In genomic region chr14:84750763-84751554, GRCh38 we compare ENCODE assay signal across 15 cellular contexts.
A peak's percentile ranks its signal among the peaks of the same experiment; 100 is the strongest.
DNase-seq lines count a peak whose midpoint lies in the region; ATAC-seq, FAIRE-seq and TF ChIP-seq lines count a peak whose summit lies in the region.
"Had no signal": no experiment of that assay in that cellular context is flagged by ENCODE, and none has a peak within 500 bp of the region (broad histone marks: within the 10 kb centered on the region; RNA-seq: fewer than 3 reads in every experiment).

No MANE protein-coding gene starts in this region.

- no peak overlapping the region for H4K5ac ChIP-seq in H1 (ENCODE audit: insufficient read length, low read depth, low read length)

- no peak overlapping the region for H3K23ac ChIP-seq in H1 (ENCODE audit: insufficient read length)

- no peak overlapping the region for H2AK5ac ChIP-seq in H1 (ENCODE audit: low read depth, low read length)

- H4K8ac ChIP-seq in H1 (ENCODE audit: extremely low read depth, insufficient read depth, low read length): no peak overlapping the region

- TF ChIP-seq CTCF in MCF 10A (IDR thresholded peaks at IDR 0.05; ENCODE audit: unreplicated experiment) (no peak), breast epithelium (IDR thresholded peaks at IDR 0.05) (no peak), H1 (IDR thresholded peaks at IDR 0.05; ENCODE audit: control extremely low read depth in 1 of 3, insufficient read depth in 1 of 3, low read depth in 1 of 3, low read length in 3 of 3) (no peak), HepG2 (CRISPR knock-in tag; IDR thresholded peaks at IDR 0.05) (no peak), upper lobe of right lung (IDR thresholded peaks at IDR 0.05) (no peak), nephron progenitor cell (IDR thresholded peaks at IDR 0.05) (no peak)

- TF ChIP-seq RAD21 in H1 (IDR thresholded peaks at IDR 0.05 in 1 of 2, conservative IDR thresholded peaks at IDR 0.05 in 1 of 2; ENCODE audit: low read depth in 2 of 2, low read length in 2 of 2) (no peak), HepG2 (CRISPR knock-in tag; IDR thresholded peaks at IDR 0.05) (no peak)

- no peaks in the 10 kb centered on the region for H3K27me3 Mint-ChIP-seq in MCF 10A (ENCODE audit: insufficient read depth, unreplicated experiment)
- no peaks in the 10 kb centered on the region for H3K27me3 Mint-ChIP-seq in nephron progenitor cell (ENCODE audit: low read depth, poor library complexity)
- H3K27me3 Mint-ChIP-seq: activated CD4-positive, alpha-beta memory T cell treated with anti-CD3 and anti-CD28 coated beads for 36 hours; natural killer cell treated with Interleukin-12 subunit alpha and Interleukin-12 subunit beta and Interleukin-15 and Interleukin-18, amount 100 ng/mL, for 72 hours had no signal

- H3K79me2 ChIP-seq in H1 (ENCODE audit: control insufficient read depth in 1 of 2, insufficient read depth in 2 of 2, low read length in 2 of 2) (no peaks in the 10 kb centered on the region), HepG2 (ENCODE audit: insufficient read depth, low read length) (no peaks in the 10 kb centered on the region)

- BruUV-seq in MCF 10A (replicated peaks; lab: Mats Ljungman, UMichigan) (no TSS peak), HepG2 (replicated peaks; lab: Mats Ljungman, UMichigan) (no TSS peak)

- peak overlapping the region; percentile 98 for H2AFZ ChIP-seq in H1 (ENCODE audit: low read length)
- no peak overlapping the region for H2AFZ ChIP-seq in HepG2 (ENCODE audit: low read length)

- H3K4me1 Mint-ChIP-seq in MCF 10A (ENCODE audit: insufficient read depth, unreplicated experiment) (no peaks in the 10 kb centered on the region), nephron progenitor cell (no peaks in the 10 kb centered on the region)

- H3K36me3 Mint-ChIP-seq in MCF 10A (ENCODE audit: insufficient read depth, unreplicated experiment) (no peaks in the 10 kb centered on the region), nephron progenitor cell (ENCODE audit: low read depth) (no peaks in the 10 kb centered on the region)
- H3K36me3 Mint-ChIP-seq: activated CD4-positive, alpha-beta memory T cell treated with anti-CD3 and anti-CD28 coated beads for 36 hours; natural killer cell treated with Interleukin-12 subunit alpha and Interleukin-12 subunit beta and Interleukin-15 and Interleukin-18, amount 100 ng/mL, for 72 hours had no signal

- 72% methylated on average over 10 of the region's 10 CpGs; no CpG with 5 or more reads in 1 of the 2 experiments for WGBS in H1 (ENCODE audit: extremely low coverage in 1 of 2, insufficient coverage in 1 of 2, insufficient read length in 1 of 2, insufficient replicate concordance in 2 of 2, low coverage in 1 of 2, low lambda C conversion rate in 2 of 2, missing lambda C conversion rate in 1 of 2), 2 experiments
- 4% methylated on average over 10 of the region's 10 CpGs for WGBS in HepG2 (ENCODE audit: low lambda C conversion rate)

- H2BK120ac ChIP-seq in H1 (replicated peaks; ENCODE audit: low read depth, low read length): no peak overlapping the region

- peak; percentile 7 for DNase-seq in MCF 10A (ENCODE audit: unreplicated experiment)
- DNase-seq in breast epithelium (ENCODE audit: low spot score in 2 of 2): no peak
- no peak for DNase-seq in H1 (ENCODE audit: low read depth in 1 of 2, low spot score in 2 of 2)
- no peak for DNase-seq in HepG2 (ENCODE audit: low spot score)
- DNase-seq in upper lobe of right lung: no peak
- no peak for DNase-seq in CD1c-positive myeloid dendritic cell (ENCODE audit: extremely low spot score)
- no peak for DNase-seq in nephron progenitor cell
- DNase-seq: 8988T; activated CD4-positive, alpha-beta memory T cell treated with anti-CD3 and anti-CD28 coated beads for 36 hours; activated gamma-delta T cell; cerebellar nuclear complex; NCI-H1048 had no signal

- H3K4me3 Mint-ChIP-seq in MCF 10A (ENCODE audit: unreplicated experiment) (no peak overlapping the region), nephron progenitor cell (no peak overlapping the region)
- H3K4me3 Mint-ChIP-seq: activated CD4-positive, alpha-beta memory T cell treated with anti-CD3 and anti-CD28 coated beads for 36 hours; natural killer cell treated with Interleukin-12 subunit alpha and Interleukin-12 subunit beta and Interleukin-15 and Interleukin-18, amount 100 ng/mL, for 72 hours had no signal

- H3K4me2 ChIP-seq in H1 (ENCODE audit: insufficient read depth in 1 of 2, low read depth in 2 of 2, low read length in 2 of 2) (no peak overlapping the region), HepG2 (ENCODE audit: low read depth, low read length) (no peak overlapping the region)

- H3K14ac ChIP-seq in H1 (ENCODE audit: insufficient read length): no peak overlapping the region

- H3K79me1 ChIP-seq in H1 (ENCODE audit: low read depth, low read length): no peaks in the 10 kb centered on the region

- POLR2A ChIA-PET in MCF 10A (lab: Yijun Ruan, JAX): interaction anchor here (0.6 kb wide), 1 partner anchor 69 kb away, joined by 3 read pairs; no protein-coding TSS in a partner anchor
- POLR2A ChIA-PET in H1 (lab: Charles Lee; ENCODE audit: partially characterized antibody): no interaction called here
- POLR2A ChIA-PET in HepG2 (lab: Yijun Ruan, JAX): no interaction called here

- H2BK5ac ChIP-seq in H1 (ENCODE audit: low read depth, low read length): no peak overlapping the region

- H3K27ac ChIP-seq in breast epithelium: no peak overlapping the region
- no peak overlapping the region for H3K27ac ChIP-seq in H1 (ENCODE audit: low read depth, low read length)
- no peak overlapping the region for H3K27ac ChIP-seq in HepG2 (ENCODE audit: extremely low read length, insufficient read depth, low read length)
- H3K27ac ChIP-seq in upper lobe of right lung: no peak overlapping the region

- no peak overlapping the region for H3K56ac ChIP-seq in H1 (replicated peaks; ENCODE audit: insufficient read length, low read depth, low read length)

- no peak overlapping the region for H3K4ac ChIP-seq in H1 (replicated peaks; ENCODE audit: insufficient read length, low read depth, low read length)

- CTCF ChIA-PET in MCF 10A (lab: Yijun Ruan, JAX): no interaction called here
- CTCF ChIA-PET in H1 (lab: Charles Lee; ENCODE audit: partially characterized antibody): no interaction called here
- CTCF ChIA-PET in HepG2 (lab: Yijun Ruan, JAX; ENCODE audit: low intra/inter-chr PET ratio, low total read pairs): no interaction called here

- no peak overlapping the region for H2BK15ac ChIP-seq in H1 (ENCODE audit: low read length)

- no peak for FAIRE-seq in H1 (lab: Jason Lieb, UNC)
- FAIRE-seq in HepG2 (lab: Jason Lieb, UNC): no peak
- FAIRE-seq: frontal cortex had no signal

- H4K20me1 ChIP-seq in H1 (replicated peaks in 1 of 2; ENCODE audit: control insufficient read depth in 1 of 2, insufficient read depth in 2 of 2, low read length in 2 of 2) (no peaks in the 10 kb centered on the region), HepG2 (ENCODE audit: insufficient read depth, low read length) (no peaks in the 10 kb centered on the region)

- H3K27ac Mint-ChIP-seq in MCF 10A (ENCODE audit: low read depth, unreplicated experiment) (no peak overlapping the region), nephron progenitor cell (no peak overlapping the region)
- H3K27ac Mint-ChIP-seq: activated CD4-positive, alpha-beta memory T cell treated with anti-CD3 and anti-CD28 coated beads for 36 hours; natural killer cell treated with Interleukin-12 subunit alpha and Interleukin-12 subunit beta and Interleukin-15 and Interleukin-18, amount 100 ng/mL, for 72 hours had no signal

- H3K4me1 ChIP-seq in breast epithelium (no peaks in the 10 kb centered on the region), H1 (replicated peaks in 1 of 4; ENCODE audit: control insufficient read depth in 3 of 4, insufficient read depth in 4 of 4, low read length in 3 of 4) (peaks cover 0 to 6% (median 1%) of the 10 kb centered on the region in 4 experiments; a peak in 1 of 7 replicates), HepG2 (ENCODE audit: insufficient read depth, low read length) (no peaks in the 10 kb centered on the region), upper lobe of right lung (no peaks in the 10 kb centered on the region)

- H4K91ac ChIP-seq in H1 (replicated peaks; ENCODE audit: insufficient read length, low read length): no peak overlapping the region

- TF ChIP-seq EP300 in H1 (IDR thresholded peaks at IDR 0.05; ENCODE audit: borderline replicate concordance in 1 of 2, low read depth in 2 of 2, low read length in 2 of 2): no peak
- no peak for TF ChIP-seq EP300 in HepG2 (IDR thresholded peaks at IDR 0.05; ENCODE audit: low read depth in 2 of 2, low read length in 2 of 2)
- TF ChIP-seq EP300 in HepG2 (CRISPR knock-in tag; IDR thresholded peaks at IDR 0.05; ENCODE audit: borderline replicate concordance): no peak

- no peak overlapping the region for H2BK20ac ChIP-seq in H1 (ENCODE audit: low read length)

- no peak for TF ChIP-seq POLR2A in breast epithelium (IDR thresholded peaks at IDR 0.05)
- no peak for TF ChIP-seq POLR2A in H1 (IDR thresholded peaks at IDR 0.05; ENCODE audit: control extremely low read depth in 1 of 2, low read depth in 2 of 2, low read length in 2 of 2)
- no peak for TF ChIP-seq POLR2A in HepG2 (IDR thresholded peaks at IDR 0.05; ENCODE audit: insufficient read depth in 1 of 2, low read depth in 2 of 2, low read length in 2 of 2)

- H3K9me3 Mint-ChIP-seq in MCF 10A (ENCODE audit: unreplicated experiment): no peaks in the 10 kb centered on the region
- H3K9me3 Mint-ChIP-seq in nephron progenitor cell: peaks cover 4% of the 10 kb centered on the region

- no peaks in the 10 kb centered on the region for H3K36me3 ChIP-seq in breast epithelium
- no peaks in the 10 kb centered on the region for H3K36me3 ChIP-seq in H1 (ENCODE audit: control insufficient read depth in 2 of 4, insufficient read depth in 4 of 4, low read length in 3 of 4)
- H3K36me3 ChIP-seq in HepG2 (replicated peaks in 1 of 2; ENCODE audit: control insufficient read depth in 1 of 2, insufficient read depth in 2 of 2, low read length in 2 of 2): no peaks in the 10 kb centered on the region
- no peaks in the 10 kb centered on the region for H3K36me3 ChIP-seq in upper lobe of right lung

- intact Hi-C loops in MCF 10A (cut with micrococcal nuclease): no loop called here
- intact Hi-C loops in breast epithelium (cut with DNase I; ENCODE audit: low total_unique reads): no loop called here
- intact Hi-C loops in HepG2 (cut with micrococcal nuclease; ENCODE audit: unreplicated experiment): no loop called here
- intact Hi-C loops in upper lobe of right lung (cut with DNase I): no loop called here

- ATAC-seq in HepG2: no peak
- ATAC-seq in upper lobe of right lung: no peak
- ATAC-seq in HG03196 (IDR thresholded peaks at IDR 0.05; ENCODE audit: unreplicated experiment): no peak
- ATAC-seq: natural killer cell treated with Interleukin-12 subunit alpha and Interleukin-12 subunit beta and Interleukin-15 and Interleukin-18, amount 100 ng/mL, for 72 hours had no signal

- no peaks in the 10 kb centered on the region for H3K23me2 ChIP-seq in H1 (ENCODE audit: low read depth, low read length)

- no peaks in the 10 kb centered on the region for H3K27me3 ChIP-seq in breast epithelium
- H3K27me3 ChIP-seq in H1 (replicated peaks in 1 of 4; ENCODE audit: control insufficient read depth in 3 of 4, extremely low read depth in 1 of 4, insufficient read depth in 3 of 4, low read length in 3 of 4): no peaks in the 10 kb centered on the region
- no peaks in the 10 kb centered on the region for H3K27me3 ChIP-seq in HepG2 (ENCODE audit: control insufficient read depth in 1 of 2, insufficient read depth in 2 of 2, low read length in 2 of 2)
- H3K27me3 ChIP-seq in upper lobe of right lung: no peaks in the 10 kb centered on the region

- H3K4me3 ChIP-seq in breast epithelium (no peak overlapping the region), H1 (ENCODE audit: extremely low read depth in 1 of 4, insufficient read depth in 2 of 4, low read depth in 3 of 4, low read length in 4 of 4) (no peak overlapping the region), HepG2 (replicated peaks in 1 of 3; ENCODE audit: insufficient read depth in 1 of 3, low read depth in 2 of 3, low read length in 3 of 3) (no peak overlapping the region), upper lobe of right lung (peak overlapping the region; percentile 4)

- H3K9ac ChIP-seq in H1 (replicated peaks in 1 of 4; ENCODE audit: extremely low read depth in 1 of 4, low read depth in 3 of 4, low read length in 3 of 4): no peak overlapping the region
- H3K9ac ChIP-seq in HepG2 (ENCODE audit: insufficient read depth, low read depth, low read length): no peak overlapping the region

- H3K9me3 ChIP-seq in breast epithelium (no peaks in the 10 kb centered on the region), H1 (ENCODE audit: insufficient read depth in 2 of 2, low read depth in 1 of 2, low read length in 1 of 2) (no peaks in the 10 kb centered on the region), HepG2 (ENCODE audit: low read length) (peaks cover 76% of the 10 kb centered on the region), upper lobe of right lung (no peaks in the 10 kb centered on the region)

- in situ Hi-C loops in HepG2 (cut with HindIII; ENCODE audit: extremely low pct_ligation_motif_present, low pct_unique_long_range_greater_than_20kb): no loop called here

- H2BK12ac ChIP-seq in H1 (ENCODE audit: low read depth, low read length): no peak overlapping the region

- H3K18ac ChIP-seq in H1 (ENCODE audit: extremely low read depth, low read length): no peak overlapping the region
